In genomic region chr11:11472096-11472495, GRCh38 we compare ENCODE assay signal across 17 cellular contexts.
DNase-seq lines count a peak whose midpoint lies in the region; ATAC-seq and TF ChIP-seq lines count a peak whose summit lies in the region.
"Had no signal": no experiment of that assay in that cellular context is flagged by ENCODE, and none has a peak within 500 bp of the region (broad histone marks: within the 10 kb centered on the region; RNA-seq: fewer than 3 reads in every experiment).

No MANE protein-coding gene starts in this region.

- TF ChIP-seq EP300 in SK-N-SH (IDR thresholded peaks at IDR 0.05; ENCODE audit: borderline replicate concordance in 1 of 2, low read depth in 1 of 2, low read length in 1 of 2) = peak in 1 of 2 experiments; percentile 14; a peak in 1 of 4 replicates

- H3K36me3 ChIP-seq in SK-N-SH (replicated peaks in 1 of 2; ENCODE audit: control insufficient read depth in 1 of 2, insufficient read depth in 2 of 2, low read length in 1 of 2) = no peaks in the 10 kb centered on the region
- no peaks in the 10 kb centered on the region for H3K36me3 ChIP-seq in OCI-LY3 (replicated peaks; ENCODE audit: low read depth, low read length)
- H3K36me3 ChIP-seq in upper lobe of right lung = no peaks in the 10 kb centered on the region
- H3K36me3 ChIP-seq: SJSA1 had no signal

- H3K4me1 ChIP-seq in SK-N-SH (ENCODE audit: control insufficient read depth in 1 of 2, insufficient read depth in 2 of 2, low read depth in 1 of 2, low read length in 1 of 2) (peaks cover 0 to 27% of the 10 kb centered on the region in 2 experiments; a peak in 1 of 4 replicates), OCI-LY3 (ENCODE audit: low read length) (peaks cover 7% of the 10 kb centered on the region; the same call in 1 of the 2 replicates), upper lobe of right lung (no peaks in the 10 kb centered on the region)
- H3K4me1 ChIP-seq: Caco-2 had no signal

- CTCF ChIA-PET in SK-N-SH (lab: Yijun Ruan, JAX) = interaction anchor here (0.6 to 0.9 kb wide), 2 partner anchors 151 to 681 kb away, joined by 4 read pairs; no protein-coding TSS in a partner anchor

- POLR2A ChIA-PET in SK-N-SH (lab: Yijun Ruan, JAX) = no interaction called here

- no peak overlapping the region for H3K4me3 ChIP-seq in SK-N-SH (ENCODE audit: low read depth in 2 of 2, low read length in 1 of 2)
- no peak overlapping the region for H3K4me3 ChIP-seq in OCI-LY3 (ENCODE audit: low read length)
- no peak overlapping the region for H3K4me3 ChIP-seq in upper lobe of right lung
- H3K4me3 ChIP-seq: SJSA1 had no signal

- intact Hi-C loops in upper lobe of right lung (cut with DNase I) = no loop called here

- H3K9me3 ChIP-seq in SK-N-SH (no peaks in the 10 kb centered on the region), OCI-LY3 (ENCODE audit: insufficient read depth, low read length) (no peaks in the 10 kb centered on the region), upper lobe of right lung (no peaks in the 10 kb centered on the region)
- H3K9me3 ChIP-seq: Caco-2, SJSA1 had no signal

- H3F3A ChIP-seq in SK-N-SH (replicated peaks; ENCODE audit: insufficient read depth) = no peaks in the 10 kb centered on the region

- H3K4me2 ChIP-seq in SK-N-SH = no peak overlapping the region
- H3K4me2 ChIP-seq in OCI-LY3 (ENCODE audit: low read length) = 0 out of 2 replicates have a peak overlapping the region, but pooled peaks have one; percentile 9

- no peaks in the 10 kb centered on the region for H3K9me2 ChIP-seq in SK-N-SH

- H2AFZ ChIP-seq in SK-N-SH (ENCODE audit: low read depth) = no peak overlapping the region
- H2AFZ ChIP-seq in OCI-LY3 (ENCODE audit: low read depth, low read length) = no peak overlapping the region

- no peak for TF ChIP-seq RAD21 in SK-N-SH (IDR thresholded peaks at IDR 0.05; ENCODE audit: low read length)

- H3K9ac ChIP-seq in SK-N-SH (no peak overlapping the region), OCI-LY3 (ENCODE audit: low read length) (no peak overlapping the region)

- H4K20me1 ChIP-seq in SK-N-SH (ENCODE audit: insufficient read depth) (no peaks in the 10 kb centered on the region), OCI-LY3 (ENCODE audit: insufficient read depth, low read length) (no peaks in the 10 kb centered on the region)

- WGBS in SK-N-SH (ENCODE audit: low lambda C conversion rate) = 66% methylated on average over 2 of the region's 2 CpGs

- no peak for DNase-seq in SK-N-SH
- DNase-seq in Kasumi-1 (lab: John Stamatoyannopoulos, UW) = peak; percentile 56 to 58
- no peak for DNase-seq in upper lobe of right lung
- no peak for DNase-seq in SIG-M5 (lab: John Stamatoyannopoulos, UW)
- DNase-seq: Caco-2; CD4-positive, alpha-beta T cell; GOT3; KG1; NCI-H1105 treated with DMSO at 0.1 percent for 48 hours; NCI-H1694; NCI-H2081 treated with DMSO at 0.1 percent for 48 hours; NCI-H748 treated with DMSO at 0.1 percent for 48 hours had no signal

- H3K79me2 ChIP-seq in SK-N-SH (ENCODE audit: insufficient read depth) = no peaks in the 10 kb centered on the region
- H3K79me2 ChIP-seq in OCI-LY3 (ENCODE audit: low read length) = no peaks in the 10 kb centered on the region

- H3K27me3 ChIP-seq in SK-N-SH (ENCODE audit: insufficient read depth) = no peaks in the 10 kb centered on the region
- H3K27me3 ChIP-seq in OCI-LY3 (ENCODE audit: low read depth, low read length) = peaks cover 20% of the 10 kb centered on the region
- H3K27me3 ChIP-seq in upper lobe of right lung = no peaks in the 10 kb centered on the region
- H3K27me3 ChIP-seq: SJSA1 had no signal

- H3K27ac ChIP-seq in SK-N-SH (ENCODE audit: low read depth in 2 of 2, low read length in 1 of 2) = peak overlapping the region in 1 of 2 experiments; percentile 22; a peak in 1 of 4 replicates
- no peak overlapping the region for H3K27ac ChIP-seq in OCI-LY3 (ENCODE audit: low read length)
- no peak overlapping the region for H3K27ac ChIP-seq in upper lobe of right lung
- H3K27ac ChIP-seq: SJSA1 had no signal

- ATAC-seq in SK-N-SH treated with all-trans-retinoic acid at 6 μM for 48 hours (no peak), upper lobe of right lung (peak; percentile 21), HG02588 (IDR thresholded peaks at IDR 0.05; ENCODE audit: unreplicated experiment) (no peak)
- ATAC-seq: HCT116 had no signal

- TF ChIP-seq CTCF in SK-N-SH (IDR thresholded peaks at IDR 0.05) (no peak), OCI-LY3 (IDR thresholded peaks at IDR 0.05; ENCODE audit: low read depth, low read length) (no peak), upper lobe of right lung (IDR thresholded peaks at IDR 0.05) (no peak)

TF ChIP-seq in SK-N-SH, 30 proteins besides CTCF, POLR2A, EP300 and RAD21:
- TF ChIP-seq FOSL2 (IDR thresholded peaks at IDR 0.05; ENCODE audit: borderline replicate concordance, low read depth) (no peak), GATA2 (CRISPR knock-in tag; IDR thresholded peaks at IDR 0.05) (0 out of 2 replicates have a peak, but pooled peaks have one; percentile 4)
TF ChIP-seq in SK-N-SH: peak in this region for 1.

TF ChIP-seq in SK-N-SH treated with all-trans-retinoic acid at 6 μM for 48 hours, 23 proteins besides CTCF, POLR2A, EP300 and RAD21:
- TF ChIP-seq BACH2 (CRISPR knock-in tag; IDR thresholded peaks at IDR 0.05; ENCODE audit: borderline replicate concordance) (no peak), GLIS3 (CRISPR knock-in tag; IDR thresholded peaks at IDR 0.05) (no peak), PATZ1 (CRISPR knock-in tag; IDR thresholded peaks at IDR 0.05; ENCODE audit: borderline replicate concordance) (no peak)

Comparison
In these comparisons a context has a peak if more than half of its experiments do, and no peak if none do; other contexts are left out.
1. DNase-seq: peak in Kasumi-1 (2 of 2); none in SK-N-SH (single experiment), upper lobe of right lung (single experiment) and SIG-M5 (single experiment).